Comparison of ENCODE assay signal across 1 cellular context in genomic region chr19:7806234-7806633, GRCh38.
TF ChIP-seq lines count a peak whose summit lies in the region.

No MANE protein-coding gene starts in this region.

TF ChIP-seq in K562, 482 proteins besides CTCF, POLR2A, EP300 and RAD21:
- TF ChIP-seq VEZF1 (CRISPR knock-in tag; IDR thresholded peaks at IDR 0.05) (no peak), CHD7 (IDR thresholded peaks at IDR 0.05; ENCODE audit: low read depth, low read length) (no peak), FIP1L1 (IDR thresholded peaks at IDR 0.05; ENCODE audit: low read depth, low read length, poor library complexity, severe bottlenecking) (no peak), ZNF316 (IDR thresholded peaks at IDR 0.05) (peak; percentile 82), YY1 (IDR thresholded peaks at IDR 0.05; ENCODE audit: borderline replicate concordance in 1 of 3, control insufficient read depth in 1 of 3, extremely low read depth in 1 of 3, insufficient read depth in 3 of 3, insufficient read length in 1 of 3, insufficient replicate concordance in 2 of 3, low read depth in 1 of 3, low read length in 2 of 3) (no peak), MAFF (IDR thresholded peaks at IDR 0.05; ENCODE audit: low read length) (peak; percentile 30; the same call in 1 of the 2 replicates), SMARCC2 (IDR thresholded peaks at IDR 0.05; ENCODE audit: low read depth) (no peak), MLLT1 (IDR thresholded peaks at IDR 0.05) (no peak), NFATC3 (IDR thresholded peaks at IDR 0.05) (no peak), MAFG (tag; conservative IDR thresholded peaks at IDR 0.05) (peak; percentile 54; the same call in 1 of the 2 replicates), MTA3 (IDR thresholded peaks at IDR 0.05; ENCODE audit: borderline replicate concordance) (no peak), C11orf30 (IDR thresholded peaks at IDR 0.05; ENCODE audit: low read depth) (peak; percentile 67)
